8 cellular contexts compared by ENCODE assay signal in genomic region chr13:113863511-113864302, GRCh38. TPM values are rescaled to one million over a fixed set of nuclear protein-coding genes. Genes with fewer than 3 reads are reported as not detected.
DNase-seq lines count a peak whose midpoint lies in the region; ATAC-seq and TF ChIP-seq lines count a peak whose summit lies in the region.

Gene GAS6 (minus strand): TSS chr13:113864076. CDS start chr13:113863920, 156 bp downstream.

- peaks cover 10% of the 10 kb centered on the region for H3K4me1 Mint-ChIP-seq in activated naive CD8-positive, alpha-beta T cell treated with anti-CD3 and anti-CD28 coated beads, Interleukin-2, amount 50 U/mL, for 24 hours

- H3K36me3 ChIP-seq in ovary: no peaks in the 10 kb centered on the region

- 1% methylated on average over 82 to 118 of the region's 118 CpGs for WGBS in ovary, 3 donors

- TF ChIP-seq CTCF in LNCaP clone FGC (IDR thresholded peaks at IDR 0.05; ENCODE audit: control insufficient read depth, extremely low read depth, insufficient read depth) (peak; percentile 37), ovary (IDR thresholded peaks at IDR 0.05) (no peak)

- intact Hi-C loops in cardiac septum (cut with DNase I): loop anchor here (2.0 kb wide), 2 partner anchors 19 to 23 kb away; no protein-coding TSS in a partner anchor
- intact Hi-C loops in ovary (cut with DNase I): loop anchor here (2.0 to 5.0 kb wide), 3 partner anchors 41 to 64 kb away; no protein-coding TSS in a partner anchor

- peak within 1 kb of the TSS; percentile 61 for H3K4me3 Mint-ChIP-seq in activated naive CD8-positive, alpha-beta T cell treated with anti-CD3 and anti-CD28 coated beads, Interleukin-2, amount 50 U/mL, for 24 hours

- H3K36me3 Mint-ChIP-seq in activated naive CD8-positive, alpha-beta T cell treated with anti-CD3 and anti-CD28 coated beads, Interleukin-2, amount 50 U/mL, for 24 hours (ENCODE audit: low read depth): no peaks in the 10 kb centered on the region

- no peaks in the 10 kb centered on the region for H3K27me3 ChIP-seq in ovary

- H3K27ac Mint-ChIP-seq in activated naive CD8-positive, alpha-beta T cell treated with anti-CD3 and anti-CD28 coated beads, Interleukin-2, amount 50 U/mL, for 24 hours: no peak within 1 kb of the TSS

- H3K27me3 Mint-ChIP-seq in activated naive CD8-positive, alpha-beta T cell treated with anti-CD3 and anti-CD28 coated beads, Interleukin-2, amount 50 U/mL, for 24 hours: peaks cover 50% of the 10 kb centered on the region

- H3K9me3 ChIP-seq in ovary: no peaks in the 10 kb centered on the region

- TF ChIP-seq EP300 in ovary (IDR thresholded peaks at IDR 0.05): no peak

- ATAC-seq in activated naive CD8-positive, alpha-beta T cell treated with anti-CD3 and anti-CD28 coated beads, Interleukin-2, amount 50 U/mL, for 24 hours: peak; percentile 42
- ATAC-seq in GM18868 (IDR thresholded peaks at IDR 0.05; ENCODE audit: unreplicated experiment): no peak
- no peak for ATAC-seq in GM19397 (IDR thresholded peaks at IDR 0.05; ENCODE audit: unreplicated experiment)

- H3K4me3 ChIP-seq in LNCaP clone FGC (ENCODE audit: low read depth, low read length) (peak within 1 kb of the TSS; percentile 63), ovary (peak within 1 kb of the TSS; percentile 82)

- peaks cover 8% of the 10 kb centered on the region for H3K9me3 Mint-ChIP-seq in activated naive CD8-positive, alpha-beta T cell treated with anti-CD3 and anti-CD28 coated beads, Interleukin-2, amount 50 U/mL, for 24 hours

- peak; percentile 2 for DNase-seq in NCI-H1436 (lab: John Stamatoyannopoulos, UW)
- no peak for DNase-seq in NCI-H1436 treated with DMSO at 0.1 percent for 48 hours (lab: John Stamatoyannopoulos, UW)
- DNase-seq in LNCaP clone FGC (ENCODE audit: low read depth): no peak
- DNase-seq in activated naive CD8-positive, alpha-beta T cell treated with anti-CD3 and anti-CD28 coated beads, Interleukin-2, amount 50 U/mL, for 24 hours: no peak
- peak; percentile 78 for DNase-seq in cardiac septum (ENCODE audit: low spot score)
- DNase-seq in ovary: peak; percentile 66 to 82 (median 75)

- TF ChIP-seq POLR2A in ovary (IDR thresholded peaks at IDR 0.05): no peak

- H3K27ac ChIP-seq in ovary: peak within 1 kb of the TSS; percentile 87 to 89

- peaks cover 26% of the 10 kb centered on the region for H3K4me1 ChIP-seq in ovary (ENCODE audit: insufficient read depth)

RNA-seq across cellular contexts. Expression of gene GAS6, which starts in this region (rescaled TPM):
- 201 TPM for total RNA-seq in cardiac septum
- total RNA-seq in ovary: 100 to 1,000 TPM in 6 of 7 donors, 10 to 100 TPM in 1; 98.3 to 336 (median 143) TPM
- polyA plus RNA-seq in ovary: 100 to 1,000 TPM in 1 of 2 donors, 10 to 100 TPM in 1; 44.9 to 183 TPM

Comparison
In these comparisons a context has a peak if more than half of its experiments do, and no peak if none do; other contexts are left out.
1. DNase-seq: peak in NCI-H1436 (single experiment), cardiac septum (single experiment) and ovary (5 of 5); none in NCI-H1436 treated with DMSO at 0.1 percent for 48 hours (single experiment), LNCaP clone FGC (single experiment) and activated naive CD8-positive, alpha-beta T cell treated with anti-CD3 and anti-CD28 coated beads, Interleukin-2, amount 50 U/mL, for 24 hours (single experiment).